ENCODE assay signal across 2 cellular contexts in the genomic region with DNA sequence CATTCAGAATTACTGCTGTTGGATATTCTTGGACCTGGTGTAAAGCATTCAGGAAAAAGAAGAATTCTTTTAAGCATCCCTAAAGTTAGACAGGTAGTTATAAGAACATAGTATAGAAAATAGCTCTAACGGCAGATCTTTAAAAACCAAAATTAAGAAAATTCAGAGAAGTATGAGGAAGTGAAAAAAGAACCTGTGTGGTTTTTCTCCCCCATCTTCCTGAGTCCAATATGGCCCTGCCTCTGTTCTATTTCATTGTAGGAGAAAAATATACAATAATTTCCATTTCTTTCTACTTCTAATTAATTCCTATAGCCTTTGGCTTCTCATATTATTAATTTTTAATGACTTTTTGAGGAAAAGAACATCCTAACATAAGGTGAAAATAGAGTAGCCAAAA.
TF ChIP-seq lines count a peak whose summit lies in the region.

No MANE protein-coding gene starts in this region.

TF ChIP-seq in GM12878, 131 proteins besides CTCF, POLR2A, EP300 and RAD21 (continues in another document):
- no peak for TF ChIP-seq FOS (IDR thresholded peaks at IDR 0.05; ENCODE audit: borderline replicate concordance, extremely low read depth, insufficient read length)
- peak; percentile 44; the same call in 1 of the 2 replicates for TF ChIP-seq MTA2 (IDR thresholded peaks at IDR 0.05; ENCODE audit: low read depth)
- TF ChIP-seq, protein P1, sequence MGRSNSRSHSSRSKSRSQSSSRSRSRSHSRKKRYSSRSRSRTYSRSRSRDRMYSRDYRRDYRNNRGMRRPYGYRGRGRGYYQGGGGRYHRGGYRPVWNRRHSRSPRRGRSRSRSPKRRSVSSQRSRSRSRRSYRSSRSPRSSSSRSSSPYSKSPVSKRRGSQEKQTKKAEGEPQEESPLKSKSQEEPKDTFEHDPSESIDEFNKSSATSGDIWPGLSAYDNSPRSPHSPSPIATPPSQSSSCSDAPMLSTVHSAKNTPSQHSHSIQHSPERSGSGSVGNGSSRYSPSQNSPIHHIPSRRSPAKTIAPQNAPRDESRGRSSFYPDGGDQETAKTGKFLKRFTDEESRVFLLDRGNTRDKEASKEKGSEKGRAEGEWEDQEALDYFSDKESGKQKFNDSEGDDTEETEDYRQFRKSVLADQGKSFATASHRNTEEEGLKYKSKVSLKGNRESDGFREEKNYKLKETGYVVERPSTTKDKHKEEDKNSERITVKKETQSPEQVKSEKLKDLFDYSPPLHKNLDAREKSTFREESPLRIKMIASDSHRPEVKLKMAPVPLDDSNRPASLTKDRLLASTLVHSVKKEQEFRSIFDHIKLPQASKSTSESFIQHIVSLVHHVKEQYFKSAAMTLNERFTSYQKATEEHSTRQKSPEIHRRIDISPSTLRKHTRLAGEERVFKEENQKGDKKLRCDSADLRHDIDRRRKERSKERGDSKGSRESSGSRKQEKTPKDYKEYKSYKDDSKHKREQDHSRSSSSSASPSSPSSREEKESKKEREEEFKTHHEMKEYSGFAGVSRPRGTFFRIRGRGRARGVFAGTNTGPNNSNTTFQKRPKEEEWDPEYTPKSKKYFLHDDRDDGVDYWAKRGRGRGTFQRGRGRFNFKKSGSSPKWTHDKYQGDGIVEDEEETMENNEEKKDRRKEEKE (IDR thresholded peaks at IDR 0.05): no peak
- no peak for TF ChIP-seq PML (IDR thresholded peaks at IDR 0.05; ENCODE audit: low read length)
- TF ChIP-seq BRCA1 (IDR thresholded peaks at IDR 0.05; ENCODE audit: low read depth, low read length): no peak
- TF ChIP-seq, protein P2, sequence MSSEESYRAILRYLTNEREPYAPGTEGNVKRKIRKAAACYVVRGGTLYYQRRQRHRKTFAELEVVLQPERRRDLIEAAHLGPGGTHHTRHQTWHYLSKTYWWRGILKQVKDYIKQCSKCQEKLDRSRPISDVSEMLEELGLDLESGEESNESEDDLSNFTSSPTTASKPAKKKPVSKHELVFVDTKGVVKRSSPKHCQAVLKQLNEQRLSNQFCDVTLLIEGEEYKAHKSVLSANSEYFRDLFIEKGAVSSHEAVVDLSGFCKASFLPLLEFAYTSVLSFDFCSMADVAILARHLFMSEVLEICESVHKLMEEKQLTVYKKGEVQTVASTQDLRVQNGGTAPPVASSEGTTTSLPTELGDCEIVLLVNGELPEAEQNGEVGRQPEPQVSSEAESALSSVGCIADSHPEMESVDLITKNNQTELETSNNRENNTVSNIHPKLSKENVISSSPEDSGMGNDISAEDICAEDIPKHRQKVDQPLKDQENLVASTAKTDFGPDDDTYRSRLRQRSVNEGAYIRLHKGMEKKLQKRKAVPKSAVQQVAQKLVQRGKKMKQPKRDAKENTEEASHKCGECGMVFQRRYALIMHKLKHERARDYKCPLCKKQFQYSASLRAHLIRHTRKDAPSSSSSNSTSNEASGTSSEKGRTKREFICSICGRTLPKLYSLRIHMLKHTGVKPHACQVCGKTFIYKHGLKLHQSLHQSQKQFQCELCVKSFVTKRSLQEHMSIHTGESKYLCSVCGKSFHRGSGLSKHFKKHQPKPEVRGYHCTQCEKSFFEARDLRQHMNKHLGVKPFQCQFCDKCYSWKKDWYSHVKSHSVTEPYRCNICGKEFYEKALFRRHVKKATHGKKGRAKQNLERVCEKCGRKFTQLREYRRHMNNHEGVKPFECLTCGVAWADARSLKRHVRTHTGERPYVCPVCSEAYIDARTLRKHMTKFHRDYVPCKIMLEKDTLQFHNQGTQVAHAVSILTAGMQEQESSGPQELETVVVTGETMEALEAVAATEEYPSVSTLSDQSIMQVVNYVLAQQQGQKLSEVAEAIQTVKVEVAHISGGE (CRISPR knock-in tag; IDR thresholded peaks at IDR 0.05): no peak
- no peak for TF ChIP-seq ZSCAN29 (IDR thresholded peaks at IDR 0.05)
- no peak for TF ChIP-seq HCFC1 (IDR thresholded peaks at IDR 0.05; ENCODE audit: low read length)
- TF ChIP-seq MEF2A (IDR thresholded peaks at IDR 0.05; ENCODE audit: insufficient read depth, low read depth, low read length): no peak
- no peak for TF ChIP-seq ZBED1 (IDR thresholded peaks at IDR 0.05; ENCODE audit: borderline replicate concordance)
- TF ChIP-seq, protein P3, sequence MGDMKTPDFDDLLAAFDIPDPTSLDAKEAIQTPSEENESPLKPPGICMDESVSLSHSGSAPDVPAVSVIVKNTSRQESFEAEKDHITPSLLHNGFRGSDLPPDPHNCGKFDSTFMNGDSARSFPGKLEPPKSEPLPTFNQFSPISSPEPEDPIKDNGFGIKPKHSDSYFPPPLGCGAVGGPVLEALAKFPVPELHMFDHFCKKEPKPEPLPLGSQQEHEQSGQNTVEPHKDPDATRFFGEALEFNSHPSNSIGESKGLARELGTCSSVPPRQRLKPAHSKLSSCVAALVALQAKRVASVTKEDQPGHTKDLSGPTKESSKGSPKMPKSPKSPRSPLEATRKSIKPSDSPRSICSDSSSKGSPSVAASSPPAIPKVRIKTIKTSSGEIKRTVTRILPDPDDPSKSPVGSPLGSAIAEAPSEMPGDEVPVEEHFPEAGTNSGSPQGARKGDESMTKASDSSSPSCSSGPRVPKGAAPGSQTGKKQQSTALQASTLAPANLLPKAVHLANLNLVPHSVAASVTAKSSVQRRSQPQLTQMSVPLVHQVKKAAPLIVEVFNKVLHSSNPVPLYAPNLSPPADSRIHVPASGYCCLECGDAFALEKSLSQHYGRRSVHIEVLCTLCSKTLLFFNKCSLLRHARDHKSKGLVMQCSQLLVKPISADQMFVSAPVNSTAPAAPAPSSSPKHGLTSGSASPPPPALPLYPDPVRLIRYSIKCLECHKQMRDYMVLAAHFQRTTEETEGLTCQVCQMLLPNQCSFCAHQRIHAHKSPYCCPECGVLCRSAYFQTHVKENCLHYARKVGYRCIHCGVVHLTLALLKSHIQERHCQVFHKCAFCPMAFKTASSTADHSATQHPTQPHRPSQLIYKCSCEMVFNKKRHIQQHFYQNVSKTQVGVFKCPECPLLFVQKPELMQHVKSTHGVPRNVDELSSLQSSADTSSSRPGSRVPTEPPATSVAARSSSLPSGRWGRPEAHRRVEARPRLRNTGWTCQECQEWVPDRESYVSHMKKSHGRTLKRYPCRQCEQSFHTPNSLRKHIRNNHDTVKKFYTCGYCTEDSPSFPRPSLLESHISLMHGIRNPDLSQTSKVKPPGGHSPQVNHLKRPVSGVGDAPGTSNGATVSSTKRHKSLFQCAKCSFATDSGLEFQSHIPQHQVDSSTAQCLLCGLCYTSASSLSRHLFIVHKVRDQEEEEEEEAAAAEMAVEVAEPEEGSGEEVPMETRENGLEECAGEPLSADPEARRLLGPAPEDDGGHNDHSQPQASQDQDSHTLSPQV (IDR thresholded peaks at IDR 0.05): peak; percentile 87; the same call in 1 of the 2 replicates

TF ChIP-seq in GM23338, 12 proteins besides CTCF, POLR2A, EP300 and RAD21 (continued from another document):
- TF ChIP-seq JUNB (IDR thresholded peaks at IDR 0.05; ENCODE audit: unreplicated experiment): no peak
- TF ChIP-seq STAT1 (IDR thresholded peaks at IDR 0.05; ENCODE audit: unreplicated experiment): no peak
- TF ChIP-seq ETS1 (IDR thresholded peaks at IDR 0.05): no peak
- TF ChIP-seq EZH2phosphoT487 (IDR thresholded peaks at IDR 0.05; ENCODE audit: unreplicated experiment): no peak
- no peak for TF ChIP-seq EZH2 (IDR thresholded peaks at IDR 0.05; ENCODE audit: low read depth, unreplicated experiment)
- TF ChIP-seq ZNF331 (CRISPR knock-in tag; IDR thresholded peaks at IDR 0.05; ENCODE audit: low read depth): no peak
- TF ChIP-seq ZNF114 (CRISPR knock-in tag; IDR thresholded peaks at IDR 0.05): no peak
- no peak for TF ChIP-seq NANOG (IDR thresholded peaks at IDR 0.05; ENCODE audit: borderline replicate concordance)
- TF ChIP-seq POLR2AphosphoS5 (IDR thresholded peaks at IDR 0.05; ENCODE audit: low read depth): no peak
- TF ChIP-seq REST (IDR thresholded peaks at IDR 0.05; ENCODE audit: unreplicated experiment): no peak
- TF ChIP-seq ZNF462 (CRISPR knock-in tag; IDR thresholded peaks at IDR 0.05): no peak
